In genomic region chr12:110345176-110345651, GRCh38 we compare ENCODE assay signal across 1 cellular context.
TF ChIP-seq lines count a peak whose summit lies in the region.

No MANE protein-coding gene starts in this region.

TF ChIP-seq in HepG2, 621 proteins besides CTCF, POLR2A, EP300 and RAD21 (continued from another document and continues in another):
- TF ChIP-seq ZBTB34 (CRISPR knock-in tag; IDR thresholded peaks at IDR 0.05) (peak; percentile 61; the same call in 1 of the 2 replicates), NFATC3 (CRISPR knock-in tag; IDR thresholded peaks at IDR 0.05) (no peak), ZBTB1 (CRISPR knock-in tag; IDR thresholded peaks at IDR 0.05; ENCODE audit: borderline replicate concordance) (no peak), YY1 (IDR thresholded peaks at IDR 0.05; ENCODE audit: insufficient read depth, insufficient replicate concordance, low read depth, low read length) (peak; percentile 39), GATAD2A (CRISPR knock-in tag; IDR thresholded peaks at IDR 0.05) (peak; percentile 90), MAX (IDR thresholded peaks at IDR 0.05) (peak; percentile 81), ZNF335 (CRISPR knock-in tag; IDR thresholded peaks at IDR 0.05) (peak; percentile 29; the same call in 1 of the 2 replicates), ZNF263 (CRISPR knock-in tag; IDR thresholded peaks at IDR 0.05) (peak; percentile 26; the same call in 1 of the 2 replicates), CEBPG (CRISPR knock-in tag; IDR thresholded peaks at IDR 0.05) (peak; percentile 99), ZNF639 (CRISPR knock-in tag; conservative IDR thresholded peaks at IDR 0.05) (no peak), RFXANK (CRISPR knock-in tag; IDR thresholded peaks at IDR 0.05) (no peak), ZNF282 (IDR thresholded peaks at IDR 0.05; ENCODE audit: partially characterized antibody) (no peak), POGZ (CRISPR knock-in tag; IDR thresholded peaks at IDR 0.05) (peak; percentile 42; the same call in 1 of the 2 replicates), FOXJ3 (CRISPR knock-in tag; IDR thresholded peaks at IDR 0.05; ENCODE audit: borderline replicate concordance) (peak; percentile 46; the same call in 1 of the 2 replicates), ZNF264 (CRISPR knock-in tag; IDR thresholded peaks at IDR 0.05) (peak; percentile 40; the same call in 1 of the 2 replicates), SUZ12 (IDR thresholded peaks at IDR 0.05; ENCODE audit: low read depth, low read length) (no peak), MXD4 (CRISPR knock-in tag; IDR thresholded peaks at IDR 0.05) (peak; percentile 18; the same call in 1 of the 2 replicates), U2AF2 (IDR thresholded peaks at IDR 0.05; ENCODE audit: low read depth, low read length) (no peak), ZNF549 (CRISPR knock-in tag; IDR thresholded peaks at IDR 0.05) (no peak), SIX1 (CRISPR knock-in tag; IDR thresholded peaks at IDR 0.05; ENCODE audit: borderline replicate concordance) (no peak), PRPF4 (IDR thresholded peaks at IDR 0.05; ENCODE audit: low read depth, low read length, poor library complexity, severe bottlenecking) (no peak), ZNF546 (CRISPR knock-in tag; conservative IDR thresholded peaks at IDR 0.05) (no peak), SRSF4 (IDR thresholded peaks at IDR 0.05; ENCODE audit: low read depth, low read length, poor library complexity, severe bottlenecking) (no peak), CREM (IDR thresholded peaks at IDR 0.05) (0 out of 2 replicates have a peak, but pooled peaks have one; percentile 39), CREM (CRISPR knock-in tag; IDR thresholded peaks at IDR 0.05) (no peak), FOXP1 (IDR thresholded peaks at IDR 0.05) (no peak), FOXP1 (CRISPR knock-in tag; IDR thresholded peaks at IDR 0.05) (peak; percentile 25; the same call in 1 of the 2 replicates), MBNL3 (CRISPR knock-in tag; conservative IDR thresholded peaks at IDR 0.05) (no peak), SOX5 (CRISPR knock-in tag; IDR thresholded peaks at IDR 0.05; ENCODE audit: borderline replicate concordance) (peak; percentile 86), KMT2B (CRISPR knock-in tag; IDR thresholded peaks at IDR 0.05) (0 out of 2 replicates have a peak, but pooled peaks have one; percentile 40), ZNF329 (CRISPR knock-in tag; IDR thresholded peaks at IDR 0.05; ENCODE audit: low read depth) (no peak), KLF13 (CRISPR knock-in tag; IDR thresholded peaks at IDR 0.05) (no peak), SMARCE1 (IDR thresholded peaks at IDR 0.05; ENCODE audit: borderline replicate concordance) (no peak), ZNF350 (CRISPR knock-in tag; IDR thresholded peaks at IDR 0.05; ENCODE audit: borderline replicate concordance, low read depth) (0 out of 2 replicates have a peak, but pooled peaks have one; percentile 32), ZFAT (CRISPR knock-in tag; conservative IDR thresholded peaks at IDR 0.05) (no peak), ZNF691 (CRISPR knock-in tag; IDR thresholded peaks at IDR 0.05; ENCODE audit: borderline replicate concordance, low read depth) (no peak), RARA (CRISPR knock-in tag; IDR thresholded peaks at IDR 0.05) (peak; percentile 52), ZNF550 (CRISPR knock-in tag; IDR thresholded peaks at IDR 0.05; ENCODE audit: borderline replicate concordance) (no peak), REPIN1 (CRISPR knock-in tag; IDR thresholded peaks at IDR 0.05; ENCODE audit: borderline replicate concordance, low read depth) (0 out of 2 replicates have a peak, but pooled peaks have one; percentile 77), TBX3 (IDR thresholded peaks at IDR 0.05; ENCODE audit: borderline replicate concordance) (no peak), STAG1 (CRISPR knock-in tag; IDR thresholded peaks at IDR 0.05) (peak; percentile 40), TBX2 (CRISPR knock-in tag; IDR thresholded peaks at IDR 0.05; ENCODE audit: borderline replicate concordance) (peak; percentile 25; the same call in 1 of the 2 replicates), ZNF567 (CRISPR knock-in tag; IDR thresholded peaks at IDR 0.05; ENCODE audit: borderline replicate concordance) (0 out of 2 replicates have a peak, but pooled peaks have one; percentile 28)
- TF ChIP-seq, protein P1, sequence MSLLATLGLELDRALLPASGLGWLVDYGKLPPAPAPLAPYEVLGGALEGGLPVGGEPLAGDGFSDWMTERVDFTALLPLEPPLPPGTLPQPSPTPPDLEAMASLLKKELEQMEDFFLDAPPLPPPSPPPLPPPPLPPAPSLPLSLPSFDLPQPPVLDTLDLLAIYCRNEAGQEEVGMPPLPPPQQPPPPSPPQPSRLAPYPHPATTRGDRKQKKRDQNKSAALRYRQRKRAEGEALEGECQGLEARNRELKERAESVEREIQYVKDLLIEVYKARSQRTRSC (CRISPR knock-in tag; IDR thresholded peaks at IDR 0.05; ENCODE audit: low read depth) = no peak
- TF ChIP-seq, protein P2, sequence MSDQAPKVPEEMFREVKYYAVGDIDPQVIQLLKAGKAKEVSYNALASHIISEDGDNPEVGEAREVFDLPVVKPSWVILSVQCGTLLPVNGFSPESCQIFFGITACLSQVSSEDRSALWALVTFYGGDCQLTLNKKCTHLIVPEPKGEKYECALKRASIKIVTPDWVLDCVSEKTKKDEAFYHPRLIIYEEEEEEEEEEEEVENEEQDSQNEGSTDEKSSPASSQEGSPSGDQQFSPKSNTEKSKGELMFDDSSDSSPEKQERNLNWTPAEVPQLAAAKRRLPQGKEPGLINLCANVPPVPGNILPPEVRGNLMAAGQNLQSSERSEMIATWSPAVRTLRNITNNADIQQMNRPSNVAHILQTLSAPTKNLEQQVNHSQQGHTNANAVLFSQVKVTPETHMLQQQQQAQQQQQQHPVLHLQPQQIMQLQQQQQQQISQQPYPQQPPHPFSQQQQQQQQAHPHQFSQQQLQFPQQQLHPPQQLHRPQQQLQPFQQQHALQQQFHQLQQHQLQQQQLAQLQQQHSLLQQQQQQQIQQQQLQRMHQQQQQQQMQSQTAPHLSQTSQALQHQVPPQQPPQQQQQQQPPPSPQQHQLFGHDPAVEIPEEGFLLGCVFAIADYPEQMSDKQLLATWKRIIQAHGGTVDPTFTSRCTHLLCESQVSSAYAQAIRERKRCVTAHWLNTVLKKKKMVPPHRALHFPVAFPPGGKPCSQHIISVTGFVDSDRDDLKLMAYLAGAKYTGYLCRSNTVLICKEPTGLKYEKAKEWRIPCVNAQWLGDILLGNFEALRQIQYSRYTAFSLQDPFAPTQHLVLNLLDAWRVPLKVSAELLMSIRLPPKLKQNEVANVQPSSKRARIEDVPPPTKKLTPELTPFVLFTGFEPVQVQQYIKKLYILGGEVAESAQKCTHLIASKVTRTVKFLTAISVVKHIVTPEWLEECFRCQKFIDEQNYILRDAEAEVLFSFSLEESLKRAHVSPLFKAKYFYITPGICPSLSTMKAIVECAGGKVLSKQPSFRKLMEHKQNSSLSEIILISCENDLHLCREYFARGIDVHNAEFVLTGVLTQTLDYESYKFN (CRISPR knock-in tag; conservative IDR thresholded peaks at IDR 0.05) = peak; percentile 80
- TF ChIP-seq, protein P3, sequence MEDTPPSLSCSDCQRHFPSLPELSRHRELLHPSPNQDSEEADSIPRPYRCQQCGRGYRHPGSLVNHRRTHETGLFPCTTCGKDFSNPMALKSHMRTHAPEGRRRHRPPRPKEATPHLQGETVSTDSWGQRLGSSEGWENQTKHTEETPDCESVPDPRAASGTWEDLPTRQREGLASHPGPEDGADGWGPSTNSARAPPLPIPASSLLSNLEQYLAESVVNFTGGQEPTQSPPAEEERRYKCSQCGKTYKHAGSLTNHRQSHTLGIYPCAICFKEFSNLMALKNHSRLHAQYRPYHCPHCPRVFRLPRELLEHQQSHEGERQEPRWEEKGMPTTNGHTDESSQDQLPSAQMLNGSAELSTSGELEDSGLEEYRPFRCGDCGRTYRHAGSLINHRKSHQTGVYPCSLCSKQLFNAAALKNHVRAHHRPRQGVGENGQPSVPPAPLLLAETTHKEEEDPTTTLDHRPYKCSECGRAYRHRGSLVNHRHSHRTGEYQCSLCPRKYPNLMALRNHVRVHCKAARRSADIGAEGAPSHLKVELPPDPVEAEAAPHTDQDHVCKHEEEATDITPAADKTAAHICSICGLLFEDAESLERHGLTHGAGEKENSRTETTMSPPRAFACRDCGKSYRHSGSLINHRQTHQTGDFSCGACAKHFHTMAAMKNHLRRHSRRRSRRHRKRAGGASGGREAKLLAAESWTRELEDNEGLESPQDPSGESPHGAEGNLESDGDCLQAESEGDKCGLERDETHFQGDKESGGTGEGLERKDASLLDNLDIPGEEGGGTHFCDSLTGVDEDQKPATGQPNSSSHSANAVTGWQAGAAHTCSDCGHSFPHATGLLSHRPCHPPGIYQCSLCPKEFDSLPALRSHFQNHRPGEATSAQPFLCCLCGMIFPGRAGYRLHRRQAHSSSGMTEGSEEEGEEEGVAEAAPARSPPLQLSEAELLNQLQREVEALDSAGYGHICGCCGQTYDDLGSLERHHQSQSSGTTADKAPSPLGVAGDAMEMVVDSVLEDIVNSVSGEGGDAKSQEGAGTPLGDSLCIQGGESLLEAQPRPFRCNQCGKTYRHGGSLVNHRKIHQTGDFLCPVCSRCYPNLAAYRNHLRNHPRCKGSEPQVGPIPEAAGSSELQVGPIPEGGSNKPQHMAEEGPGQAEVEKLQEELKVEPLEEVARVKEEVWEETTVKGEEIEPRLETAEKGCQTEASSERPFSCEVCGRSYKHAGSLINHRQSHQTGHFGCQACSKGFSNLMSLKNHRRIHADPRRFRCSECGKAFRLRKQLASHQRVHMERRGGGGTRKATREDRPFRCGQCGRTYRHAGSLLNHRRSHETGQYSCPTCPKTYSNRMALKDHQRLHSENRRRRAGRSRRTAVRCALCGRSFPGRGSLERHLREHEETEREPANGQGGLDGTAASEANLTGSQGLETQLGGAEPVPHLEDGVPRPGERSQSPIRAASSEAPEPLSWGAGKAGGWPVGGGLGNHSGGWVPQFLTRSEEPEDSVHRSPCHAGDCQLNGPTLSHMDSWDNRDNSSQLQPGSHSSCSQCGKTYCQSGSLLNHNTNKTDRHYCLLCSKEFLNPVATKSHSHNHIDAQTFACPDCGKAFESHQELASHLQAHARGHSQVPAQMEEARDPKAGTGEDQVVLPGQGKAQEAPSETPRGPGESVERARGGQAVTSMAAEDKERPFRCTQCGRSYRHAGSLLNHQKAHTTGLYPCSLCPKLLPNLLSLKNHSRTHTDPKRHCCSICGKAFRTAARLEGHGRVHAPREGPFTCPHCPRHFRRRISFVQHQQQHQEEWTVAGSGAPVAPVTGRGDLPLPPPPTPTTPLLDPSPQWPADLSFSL (CRISPR knock-in tag; IDR thresholded peaks at IDR 0.05) = no peak
- TF ChIP-seq, protein P4, sequence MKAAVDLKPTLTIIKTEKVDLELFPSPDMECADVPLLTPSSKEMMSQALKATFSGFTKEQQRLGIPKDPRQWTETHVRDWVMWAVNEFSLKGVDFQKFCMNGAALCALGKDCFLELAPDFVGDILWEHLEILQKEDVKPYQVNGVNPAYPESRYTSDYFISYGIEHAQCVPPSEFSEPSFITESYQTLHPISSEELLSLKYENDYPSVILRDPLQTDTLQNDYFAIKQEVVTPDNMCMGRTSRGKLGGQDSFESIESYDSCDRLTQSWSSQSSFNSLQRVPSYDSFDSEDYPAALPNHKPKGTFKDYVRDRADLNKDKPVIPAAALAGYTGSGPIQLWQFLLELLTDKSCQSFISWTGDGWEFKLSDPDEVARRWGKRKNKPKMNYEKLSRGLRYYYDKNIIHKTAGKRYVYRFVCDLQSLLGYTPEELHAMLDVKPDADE (CRISPR knock-in tag; IDR thresholded peaks at IDR 0.05) = no peak
- TF ChIP-seq, protein P5, sequence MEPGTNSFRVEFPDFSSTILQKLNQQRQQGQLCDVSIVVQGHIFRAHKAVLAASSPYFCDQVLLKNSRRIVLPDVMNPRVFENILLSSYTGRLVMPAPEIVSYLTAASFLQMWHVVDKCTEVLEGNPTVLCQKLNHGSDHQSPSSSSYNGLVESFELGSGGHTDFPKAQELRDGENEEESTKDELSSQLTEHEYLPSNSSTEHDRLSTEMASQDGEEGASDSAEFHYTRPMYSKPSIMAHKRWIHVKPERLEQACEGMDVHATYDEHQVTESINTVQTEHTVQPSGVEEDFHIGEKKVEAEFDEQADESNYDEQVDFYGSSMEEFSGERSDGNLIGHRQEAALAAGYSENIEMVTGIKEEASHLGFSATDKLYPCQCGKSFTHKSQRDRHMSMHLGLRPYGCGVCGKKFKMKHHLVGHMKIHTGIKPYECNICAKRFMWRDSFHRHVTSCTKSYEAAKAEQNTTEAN (CRISPR knock-in tag; conservative IDR thresholded peaks at IDR 0.05) = peak; percentile 75; the same call in 1 of the 2 replicates
